Comparison of ENCODE assay signal across 14 cellular contexts in genomic region chr3:11566916-11567315, GRCh38.
DNase-seq lines count a peak whose midpoint lies in the region; ATAC-seq and TF ChIP-seq lines count a peak whose summit lies in the region.
"Had no signal": no experiment of that assay in that cellular context is flagged by ENCODE, and none has a peak within 500 bp of the region (broad histone marks: within the 10 kb centered on the region; RNA-seq: fewer than 3 reads in every experiment).

No MANE protein-coding gene starts in this region.

- H3K4me3 ChIP-seq in H7 (ENCODE audit: insufficient read depth, low read depth, low read length) (no peak overlapping the region), osteoblast (ENCODE audit: insufficient read depth, low read length) (no peak overlapping the region), gastroesophageal sphincter (no peak overlapping the region)
- H3K4me3 ChIP-seq: adrenal gland had no signal

- 80 to 94% methylated on average over 1 to 6 of the region's 17 CpGs for WGBS in gastroesophageal sphincter (ENCODE audit: low coverage in 1 of 2), 2 donors

- no peak overlapping the region for H2AFZ ChIP-seq in osteoblast (ENCODE audit: low read length)

- peaks cover 2% of the 10 kb centered on the region for H3K36me3 ChIP-seq in H7 (replicated peaks; ENCODE audit: control insufficient read depth, insufficient read depth, low read length)
- peaks cover 43% of the 10 kb centered on the region for H3K36me3 ChIP-seq in osteoblast (ENCODE audit: insufficient read depth, low read length)
- H3K36me3 ChIP-seq in gastroesophageal sphincter: peaks cover 0 to 48% of the 10 kb centered on the region in 2 donors

- TF ChIP-seq EP300 in gastroesophageal sphincter (IDR thresholded peaks at IDR 0.05): no peak

- ATAC-seq in gastroesophageal sphincter (no peak), HG03159 (IDR thresholded peaks at IDR 0.05; ENCODE audit: unreplicated experiment) (no peak), GM21737 (IDR thresholded peaks at IDR 0.05; ENCODE audit: unreplicated experiment) (no peak)
- ATAC-seq: sciatic nerve had no signal

- H3K4me3 Mint-ChIP-seq in CD14-positive monocyte: no peak overlapping the region
- peak overlapping the region; percentile 75 for H3K4me3 Mint-ChIP-seq in chondrocyte (ENCODE audit: unreplicated experiment)
- no peak overlapping the region for H3K4me3 Mint-ChIP-seq in activated T-helper 1 cell treated with anti-CD3 and anti-CD28 coated beads, Interleukin-12 subunit alpha, Interleukin-12 subunit beta, Interleukin-2, Interleukin-4 antibody, amounts not matched to agents 30 ng/mL and 10 ng/mL and 1 ng/mL, durations not matched to agents 14 hours and 24 hours and 36 hours
- H3K4me3 Mint-ChIP-seq: T-helper 1 cell treated with Interleukin-12 subunit alpha and Interleukin-12 subunit beta and Interleukin-4 antibody, amounts not matched to agents 30 μg/mL and 1 μg/mL, for 36 hours had no signal

- no peak for TF ChIP-seq POLR2A in gastroesophageal sphincter (IDR thresholded peaks at IDR 0.05)

- no peak overlapping the region for H3K4me2 ChIP-seq in osteoblast (ENCODE audit: insufficient read depth, low read length)

- peaks cover 3% of the 10 kb centered on the region for H4K20me1 ChIP-seq in osteoblast (ENCODE audit: insufficient read depth, low read length)

- no peak for TF ChIP-seq CTCF in CD14-positive monocyte (IDR thresholded peaks at IDR 0.05)
- TF ChIP-seq CTCF in chondrocyte (IDR thresholded peaks at IDR 0.05): no peak
- TF ChIP-seq CTCF in osteoblast (IDR thresholded peaks at IDR 0.05; ENCODE audit: extremely low read depth, low read depth, low read length): no peak
- no peak for TF ChIP-seq CTCF in gastroesophageal sphincter (IDR thresholded peaks at IDR 0.05)

- DNase-seq in CD14-positive monocyte (ENCODE audit: low spot score) (no peak), H7 (peak; percentile 90), chondrocyte (ENCODE audit: low spot score) (no peak), osteoblast (ENCODE audit: insufficient read length, low spot score, missing footprints) (no peak)
- DNase-seq in activated T-helper 1 cell treated with anti-CD3 and anti-CD28 coated beads, Interleukin-12 subunit alpha, Interleukin-12 subunit beta, Interleukin-2, Interleukin-4 antibody, amounts not matched to agents 30 ng/mL and 10 ng/mL and 1 ng/mL, durations not matched to agents 14 hours and 24 hours and 36 hours (ENCODE audit: low spot score): no peak
- DNase-seq: hypothalamus, NCI-H187 had no signal

- H3K27me3 Mint-ChIP-seq in CD14-positive monocyte (ENCODE audit: low read depth in 3 of 3): no peaks in the 10 kb centered on the region
- no peaks in the 10 kb centered on the region for H3K27me3 Mint-ChIP-seq in chondrocyte (ENCODE audit: low read depth)
- no peaks in the 10 kb centered on the region for H3K27me3 Mint-ChIP-seq in activated T-helper 1 cell treated with anti-CD3 and anti-CD28 coated beads, Interleukin-12 subunit alpha, Interleukin-12 subunit beta, Interleukin-2, Interleukin-4 antibody, amounts not matched to agents 30 ng/mL and 10 ng/mL and 1 ng/mL, durations not matched to agents 14 hours and 24 hours and 36 hours (ENCODE audit: insufficient read depth)

- H3K27ac Mint-ChIP-seq in CD14-positive monocyte (peak overlapping the region in 4 of 7 donors; percentile 19 to 78 (median 74)), chondrocyte (ENCODE audit: unreplicated experiment) (peak overlapping the region; percentile 99)
- H3K27ac Mint-ChIP-seq in activated T-helper 1 cell treated with anti-CD3 and anti-CD28 coated beads, Interleukin-12 subunit alpha, Interleukin-12 subunit beta, Interleukin-2, Interleukin-4 antibody, amounts not matched to agents 30 ng/mL and 10 ng/mL and 1 ng/mL, durations not matched to agents 14 hours and 24 hours and 36 hours: no peak overlapping the region

- H3K27ac ChIP-seq in osteoblast (ENCODE audit: low read depth, low read length) (peak overlapping the region; percentile 100), gastroesophageal sphincter (peak overlapping the region in 2 of 4 donors; percentile 20 to 83)
- H3K27ac ChIP-seq: C4-2B had no signal

- peaks cover 87% of the 10 kb centered on the region for H3K79me2 ChIP-seq in osteoblast (ENCODE audit: insufficient read depth, low read length)

- no peaks in the 10 kb centered on the region for H3K9me3 ChIP-seq in osteoblast (ENCODE audit: low read depth, low read length)
- H3K9me3 ChIP-seq in gastroesophageal sphincter: no peaks in the 10 kb centered on the region
- H3K9me3 ChIP-seq: adrenal gland had no signal

- H3K36me3 Mint-ChIP-seq in CD14-positive monocyte (peaks cover 40 to 69% of the 10 kb centered on the region in 2 donors), chondrocyte (ENCODE audit: low read depth) (peaks cover 33% of the 10 kb centered on the region)
- H3K36me3 Mint-ChIP-seq in activated T-helper 1 cell treated with anti-CD3 and anti-CD28 coated beads, Interleukin-12 subunit alpha, Interleukin-12 subunit beta, Interleukin-2, Interleukin-4 antibody, amounts not matched to agents 30 ng/mL and 10 ng/mL and 1 ng/mL, durations not matched to agents 14 hours and 24 hours and 36 hours (ENCODE audit: low read depth): peaks cover 5% of the 10 kb centered on the region

- H3K27me3 ChIP-seq in H7 (ENCODE audit: control insufficient read depth, insufficient read depth, low read length) (no peaks in the 10 kb centered on the region), osteoblast (ENCODE audit: insufficient read depth, low read length) (no peaks in the 10 kb centered on the region), gastroesophageal sphincter (no peaks in the 10 kb centered on the region)
- H3K27me3 ChIP-seq: adrenal gland had no signal

- intact Hi-C loops in CD14-positive monocyte (cut with micrococcal nuclease): no loop called here
- intact Hi-C loops in activated T-helper 1 cell treated with anti-CD3 and anti-CD28 coated beads, Interleukin-12 subunit alpha, Interleukin-12 subunit beta, Interleukin-2, Interleukin-4 antibody, amounts not matched to agents 30 ng/mL and 10 ng/mL and 1 ng/mL, durations not matched to agents 14 hours and 24 hours and 36 hours (cut with micrococcal nuclease): no loop called here

- H3K9me3 Mint-ChIP-seq in CD14-positive monocyte (no peaks in the 10 kb centered on the region), chondrocyte (ENCODE audit: low read depth) (no peaks in the 10 kb centered on the region)
- no peaks in the 10 kb centered on the region for H3K9me3 Mint-ChIP-seq in activated T-helper 1 cell treated with anti-CD3 and anti-CD28 coated beads, Interleukin-12 subunit alpha, Interleukin-12 subunit beta, Interleukin-2, Interleukin-4 antibody, amounts not matched to agents 30 ng/mL and 10 ng/mL and 1 ng/mL, durations not matched to agents 14 hours and 24 hours and 36 hours
- H3K9me3 Mint-ChIP-seq: T-helper 1 cell treated with Interleukin-12 subunit alpha and Interleukin-12 subunit beta and Interleukin-4 antibody, amounts not matched to agents 30 μg/mL and 1 μg/mL, for 36 hours had no signal

- H3K4me1 Mint-ChIP-seq in CD14-positive monocyte (peaks cover 22% of the 10 kb centered on the region), chondrocyte (ENCODE audit: low read depth) (peaks cover 78% of the 10 kb centered on the region)
- H3K4me1 Mint-ChIP-seq in activated T-helper 1 cell treated with anti-CD3 and anti-CD28 coated beads, Interleukin-12 subunit alpha, Interleukin-12 subunit beta, Interleukin-2, Interleukin-4 antibody, amounts not matched to agents 30 ng/mL and 10 ng/mL and 1 ng/mL, durations not matched to agents 14 hours and 24 hours and 36 hours (ENCODE audit: low read depth): no peaks in the 10 kb centered on the region

- H3K4me1 ChIP-seq in osteoblast (ENCODE audit: insufficient read depth, low read length): peaks cover 50% of the 10 kb centered on the region
- peaks cover 0 to 93% (median 27%) of the 10 kb centered on the region in 3 donors for H3K4me1 ChIP-seq in gastroesophageal sphincter
